In genomic region chr16:2531696-2532493, GRCh38 we compare ENCODE assay signal across 8 cellular contexts. TPM values are rescaled to one million over a fixed set of nuclear protein-coding genes. Genes with fewer than 3 reads are reported as not detected.
A peak's percentile ranks its signal among the peaks of the same experiment; 100 is the strongest.
DNase-seq lines count a peak whose midpoint lies in the region; FAIRE-seq and TF ChIP-seq lines count a peak whose summit lies in the region.

No MANE protein-coding gene starts in this region.

- peak; percentile 11 for FAIRE-seq in H54 (lab: Jason Lieb, UNC)

- H3K4me2 ChIP-seq in Loucy (ENCODE audit: low read depth, low read length, poor library complexity, severe bottlenecking), result peak overlapping the region; percentile 93

- peaks cover 17% of the 10 kb centered on the region for H3K27me3 Mint-ChIP-seq in neural crest cell (ENCODE audit: low read depth)

- no peaks in the 10 kb centered on the region for H3K36me3 ChIP-seq in Loucy (ENCODE audit: insufficient read depth, low read length)
- H3K36me3 ChIP-seq in stomach, result peaks cover 16 to 39% (median 31%) of the 10 kb centered on the region in 4 donors

- H3K36me3 Mint-ChIP-seq in neural crest cell (ENCODE audit: low read depth), result no peaks in the 10 kb centered on the region

- WGBS in stomach, 5 donors, result 0 to 1% (median 1%) methylated on average over 18 to 83 of the region's 84 CpGs

- peak overlapping the region; percentile 92 for H3K4me3 Mint-ChIP-seq in neural crest cell

- H3K9ac ChIP-seq in Loucy (ENCODE audit: low read depth, low read length, poor library complexity, severe bottlenecking), result peak overlapping the region; percentile 74

- no peak for TF ChIP-seq EP300 in stomach (IDR thresholded peaks at IDR 0.05)

- no peaks in the 10 kb centered on the region for H3K9me2 ChIP-seq in Loucy (replicated peaks; ENCODE audit: low read depth, low read length)

- H3K9me3 ChIP-seq in Loucy (ENCODE audit: insufficient read depth, low read depth, low read length), result no peaks in the 10 kb centered on the region
- no peaks in the 10 kb centered on the region for H3K9me3 ChIP-seq in stomach

- H3F3A ChIP-seq in Loucy (ENCODE audit: low read depth), result no peaks in the 10 kb centered on the region

- TF ChIP-seq POLR2A in H54 (IDR thresholded peaks at IDR 0.05; ENCODE audit: low read depth, low read length), result peak; percentile 76
- TF ChIP-seq POLR2A in Raji (IDR thresholded peaks at IDR 0.05; ENCODE audit: insufficient read depth, low read depth, low read length), result peak; percentile 90
- no peak for TF ChIP-seq POLR2A in stomach (IDR thresholded peaks at IDR 0.05)

- peaks cover 28% of the 10 kb centered on the region for H3K4me1 Mint-ChIP-seq in neural crest cell

- peak overlapping the region; percentile 90 to 99 (median 97) for H3K27ac ChIP-seq in stomach

- H3K79me2 ChIP-seq in Loucy (ENCODE audit: insufficient read depth, low read length), result no peaks in the 10 kb centered on the region

- H3K4me3 ChIP-seq in Loucy (ENCODE audit: low read length, poor library complexity, severe bottlenecking) (peak overlapping the region; percentile 78), fibroblast of the aortic adventitia (ENCODE audit: low read depth, low read length) (peak overlapping the region; percentile 67), stomach (peak overlapping the region; percentile 56 to 73 (median 66))

- H3K9me3 Mint-ChIP-seq in neural crest cell, result no peaks in the 10 kb centered on the region

- H3K27ac Mint-ChIP-seq in neural crest cell (ENCODE audit: unreplicated experiment), result peak overlapping the region; percentile 87

- peaks cover 10% of the 10 kb centered on the region for H3K4me1 ChIP-seq in Loucy (ENCODE audit: insufficient read depth, low read length, poor library complexity, severe bottlenecking)
- H3K4me1 ChIP-seq in stomach, result peaks cover 17 to 34% (median 21%) of the 10 kb centered on the region in 4 donors

- no peaks in the 10 kb centered on the region for H4K20me1 ChIP-seq in Loucy (ENCODE audit: insufficient read depth, low read length, poor library complexity, severe bottlenecking)

- peak; percentile 97 for DNase-seq in EH (ENCODE audit: low read depth)
- DNase-seq in H54 (ENCODE audit: insufficient read length, low spot score), result peak; percentile 97
- peak; percentile 99 for DNase-seq in activated effector memory CD4-positive, alpha-beta T cell treated with anti-CD3 and anti-CD28 coated beads, Interleukin-2, amount 50 U/mL, for 16 hours
- peak; percentile 95 for DNase-seq in fibroblast of the aortic adventitia (ENCODE audit: low read depth)
- DNase-seq in neural crest cell (ENCODE audit: low read depth, low spot score), result peak; percentile 94
- DNase-seq in stomach, result peak; percentile 99

- peak overlapping the region; percentile 83 for H2AFZ ChIP-seq in Loucy (ENCODE audit: low read length)

- no peak for TF ChIP-seq CTCF in Loucy (conservative IDR thresholded peaks at IDR 0.05; ENCODE audit: low read length)
- no peak for TF ChIP-seq CTCF in fibroblast of the aortic adventitia (IDR thresholded peaks at IDR 0.05; ENCODE audit: insufficient read depth, low read length)
- TF ChIP-seq CTCF in neural crest cell (conservative IDR thresholded peaks at IDR 0.05), result no peak
- TF ChIP-seq CTCF in stomach (IDR thresholded peaks at IDR 0.05), result no peak

- H3K27me3 ChIP-seq in Loucy (ENCODE audit: insufficient read depth, low read length, poor library complexity, severe bottlenecking), result no peaks in the 10 kb centered on the region
- no peaks in the 10 kb centered on the region for H3K27me3 ChIP-seq in stomach

- intact Hi-C loops in stomach (cut with DNase I; ENCODE audit: low total_unique reads), result loop anchor here (10.0 kb wide), 1 partner anchor 63 kb away; no protein-coding TSS in a partner anchor

RNA-seq across cellular contexts. Expression of gene CEMP1, which starts 0.7 kb away (rescaled TPM):
- total RNA-seq in fibroblast of the aortic adventitia (ENCODE audit: low replicate concordance) (not detected in 2 replicates), neural crest cell (not detected in 2 replicates), stomach (under 1 TPM in 1 of 5 donors, not detected in 4; 0.58 TPM)
- polyA plus RNA-seq in stomach, result under 1 TPM in 2 of 3 donors, not detected in 1; 0.43 to 0.61 TPM

RNA-seq across cellular contexts. Expression of gene PDPK1, which starts 5.9 kb away (rescaled TPM):
- total RNA-seq in fibroblast of the aortic adventitia (ENCODE audit: low replicate concordance) (27.9 and 29.9 TPM in 2 replicates), neural crest cell (34.2 and 37.5 TPM in 2 replicates), stomach (10 to 100 TPM; 18.7 to 86.9 (median 33.4) TPM)
- polyA plus RNA-seq in stomach, result 10 to 100 TPM in 1 of 3 donors, 1 to 10 TPM in 2; 7.0 to 18.3 (median 9.2) TPM

RNA-seq across cellular contexts. Expression of gene AMDHD2, which starts 11.7 kb away (rescaled TPM):
- 59.9 and 74.3 TPM in 2 replicates for total RNA-seq in fibroblast of the aortic adventitia (ENCODE audit: low replicate concordance)
- total RNA-seq in neural crest cell, result 50.9 and 58.3 TPM in 2 replicates
- total RNA-seq in stomach, result 10 to 100 TPM; 13.4 to 76.8 (median 28.7) TPM
- 10 to 100 TPM; 17.2 to 24.7 (median 21.1) TPM for polyA plus RNA-seq in stomach

RNA-seq across cellular contexts. Expression of gene ATP6V0C, which starts 18.1 kb away (rescaled TPM):
- total RNA-seq in fibroblast of the aortic adventitia (ENCODE audit: low replicate concordance), result 5.3 and 48.9 TPM in 2 replicates
- total RNA-seq in neural crest cell, result 154 and 159 TPM in 2 replicates
- total RNA-seq in stomach, result 100 to 1,000 TPM in 2 of 5 donors, 10 to 100 TPM in 2, 1 to 10 TPM in 1; 8.1 to 169 (median 68.3) TPM
- polyA plus RNA-seq in stomach, result 100 to 1,000 TPM in 1 of 3 donors, 10 to 100 TPM in 2; 49.8 to 113 (median 82.3) TPM

RNA-seq across cellular contexts. Expression of gene TBC1D24, which starts 57.0 kb away (rescaled TPM):
- 11.9 and 16.1 TPM in 2 replicates for total RNA-seq in fibroblast of the aortic adventitia (ENCODE audit: low replicate concordance)
- total RNA-seq in neural crest cell, result 30.0 and 32.5 TPM in 2 replicates
- 10 to 100 TPM in 4 of 5 donors, 1 to 10 TPM in 1; 5.0 to 35.6 (median 18.7) TPM for total RNA-seq in stomach
- 1 to 10 TPM; 3.2 to 4.2 (median 3.4) TPM for polyA plus RNA-seq in stomach

Comparison
In these comparisons a context has a peak if more than half of its experiments do, and no peak if none do; other contexts are left out.
1. Peak in every context shown above with its lines: DNase-seq, H3K4me3 ChIP-seq and H3K27ac ChIP-seq.
2. POLR2A ChIP-seq: peak in H54 (single experiment) and Raji (single experiment); none in stomach (0 of 4).